In the genomic region with DNA sequence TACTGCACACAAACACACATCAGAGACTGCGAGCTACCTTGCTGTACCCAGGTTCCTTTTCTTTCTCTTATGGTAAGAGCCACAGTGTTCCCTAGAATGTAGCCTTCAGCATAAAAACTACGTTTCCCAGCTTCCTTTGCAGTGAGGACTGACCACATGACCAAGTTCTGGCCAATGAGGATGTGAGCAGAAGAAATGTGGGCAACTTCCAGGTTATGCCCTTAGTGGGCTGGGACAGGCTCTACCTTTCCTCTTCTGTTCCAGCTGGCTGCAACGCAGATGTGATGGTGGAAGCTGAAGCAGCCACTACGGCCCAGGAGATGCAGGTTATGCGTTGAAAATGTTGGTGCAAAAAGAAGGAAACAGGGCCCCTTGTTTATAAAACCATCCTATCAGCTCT, we compare ENCODE assay signal across 8 cellular contexts. TPM values are rescaled to one million over a fixed set of nuclear protein-coding genes. Genes with fewer than 3 reads are reported as not detected.
A peak's percentile ranks its signal among the peaks of the same experiment; 100 is the strongest.
DNase-seq lines count a peak whose midpoint lies in the region; ATAC-seq and TF ChIP-seq lines count a peak whose summit lies in the region.
"Had no signal": no experiment of that assay in that cellular context is flagged by ENCODE, and none has a peak within 500 bp of the region (broad histone marks: within the 10 kb centered on the region; RNA-seq: fewer than 3 reads in every experiment).

No MANE protein-coding gene starts in this region.

- H3K79me1 ChIP-seq in H9 (ENCODE audit: insufficient read depth, low read depth, low read length, poor library complexity, severe bottlenecking), result no peaks in the 10 kb centered on the region

- H3K9me3 Mint-ChIP-seq in H9, result no peaks in the 10 kb centered on the region

- H3K23me2 ChIP-seq in H9 (ENCODE audit: insufficient read length, low read depth, low read length, poor library complexity, severe bottlenecking), result peaks cover 5% of the 10 kb centered on the region

- WGBS in H9 (ENCODE audit: extremely low coverage, insufficient read length, low lambda C conversion rate), result no CpG with 5 or more reads among the region's 5 CpGs

- H3K18ac ChIP-seq in H9 (ENCODE audit: insufficient read length, low read depth, low read length), result no peak overlapping the region

- no peak overlapping the region for H3K9ac ChIP-seq in H9 (ENCODE audit: extremely low read depth, insufficient read length, low read length)
- H3K9ac ChIP-seq: KMS-11 had no signal

- H3K9me3 ChIP-seq in H9 (ENCODE audit: control insufficient read depth, low read depth, low read length) (no peaks in the 10 kb centered on the region), SJCRH30 (replicated peaks) (no peaks in the 10 kb centered on the region)

- DNase-seq in DMS53 (lab: John Stamatoyannopoulos, UW) (peak; percentile 64), H9 (peak; percentile 75), SJCRH30 (peak; percentile 54 to 64), left ventricle myocardium superior (no peak)

- no peak overlapping the region for H3K4ac ChIP-seq in H9 (ENCODE audit: low read depth, low read length)

- no peak overlapping the region for H3K27ac ChIP-seq in H9 (ENCODE audit: insufficient read length, low read depth, low read length)
- H3K27ac ChIP-seq in SJCRH30, result no peak overlapping the region
- H3K27ac ChIP-seq: KMS-11 had no signal

- no peak overlapping the region for H3K27ac Mint-ChIP-seq in H9

- no peaks in the 10 kb centered on the region for H3K79me2 ChIP-seq in H9 (ENCODE audit: insufficient read depth, low read length)

- no peaks in the 10 kb centered on the region for H3K4me1 ChIP-seq in H9 (ENCODE audit: insufficient read depth, low read length)
- no peaks in the 10 kb centered on the region for H3K4me1 ChIP-seq in SJCRH30

- H2BK15ac ChIP-seq in H9 (ENCODE audit: low read depth, low read length), result no peak overlapping the region

- TF ChIP-seq CTCF in H9 (conservative IDR thresholded peaks at IDR 0.05), result no peak

- no peak overlapping the region for H2BK5ac ChIP-seq in H9 (ENCODE audit: insufficient read length, low read length)

- H3K14ac ChIP-seq in H9 (ENCODE audit: insufficient read depth, low read length), result no peak overlapping the region

- H2AFZ ChIP-seq in H9 (ENCODE audit: low read length), result no peak overlapping the region

- no peak overlapping the region for H2AK5ac ChIP-seq in H9 (ENCODE audit: insufficient read length, low read length)

- H3K27me3 Mint-ChIP-seq in H9 (ENCODE audit: low read depth), result no peaks in the 10 kb centered on the region

- no peak overlapping the region for H4K5ac ChIP-seq in H9 (ENCODE audit: insufficient read length, low read depth, low read length)

- no peaks in the 10 kb centered on the region for H3K36me3 ChIP-seq in SJCRH30

- ATAC-seq in left ventricle myocardium superior (peak; percentile 41), HG02885 (IDR thresholded peaks at IDR 0.05; ENCODE audit: poor library complexity, unreplicated experiment) (no peak), GM18520 (IDR thresholded peaks at IDR 0.05; ENCODE audit: unreplicated experiment) (no peak), GM18868 (IDR thresholded peaks at IDR 0.05; ENCODE audit: unreplicated experiment) (no peak)

- H2BK120ac ChIP-seq in H9 (ENCODE audit: low read depth, low read length, poor library complexity, severe bottlenecking), result no peak overlapping the region

- no peak overlapping the region for H4K8ac ChIP-seq in H9 (replicated peaks; ENCODE audit: insufficient read length, low read depth, low read length)

- no peak overlapping the region for H2BK12ac ChIP-seq in H9 (ENCODE audit: insufficient read length, low read depth, low read length)

- H2BK20ac ChIP-seq in H9 (ENCODE audit: low read depth, low read length, poor library complexity, severe bottlenecking), result no peak overlapping the region

- H4K20me1 ChIP-seq in H9 (ENCODE audit: control insufficient read depth, insufficient read depth, insufficient read length), result no peaks in the 10 kb centered on the region

- no peak overlapping the region for H3K23ac ChIP-seq in H9 (ENCODE audit: insufficient read length, low read depth, low read length)

- intact Hi-C loops in left ventricle myocardium superior (cut with micrococcal nuclease), result no loop called here

- no peak overlapping the region for H3K4me3 Mint-ChIP-seq in H9

- no peak overlapping the region for H3K4me3 ChIP-seq in SJCRH30

- H3K4me1 Mint-ChIP-seq in H9, result no peaks in the 10 kb centered on the region

- H3K36me3 Mint-ChIP-seq in H9 (ENCODE audit: insufficient read depth in 1 of 3, low read depth in 3 of 3), result peaks cover 4 to 48% (median 40%) of the 10 kb centered on the region in 3 experiments; a peak in 6 of 7 replicates

- no peak overlapping the region for H3T11ph ChIP-seq in H9 (ENCODE audit: low read length)

- H4K91ac ChIP-seq in H9 (ENCODE audit: insufficient read length, low read depth, low read length), result no peak overlapping the region

- no peak overlapping the region for H3K4me2 ChIP-seq in H9 (ENCODE audit: insufficient read depth, insufficient read length, low read length)
- H3K4me2 ChIP-seq: KMS-11 had no signal

- no peak overlapping the region for H3K56ac ChIP-seq in H9 (ENCODE audit: insufficient read length, low read depth, low read length)

- H3K27me3 ChIP-seq in H9 (ENCODE audit: insufficient read depth, low read length), result no peaks in the 10 kb centered on the region
- H3K27me3 ChIP-seq in SJCRH30, result no peaks in the 10 kb centered on the region

RNA-seq across cellular contexts. Expression of gene VRK3, which starts 27.5 kb away (rescaled TPM):
- total RNA-seq in H9 (2021) (33.5 and 34.8 TPM in 2 replicates), left ventricle myocardium superior (22.8 TPM)
- 16.9 and 23.1 TPM in 2 replicates for total RNA-seq in SJCRH30 (2014; rRNA removed; shearing (Covaris generic))

RNA-seq across cellular contexts. Expression of gene ZNF473, which starts 28.1 kb away (rescaled TPM):
- 18.9 and 19.0 TPM in 2 replicates for total RNA-seq in H9 (2021)
- total RNA-seq in SJCRH30 (2014; rRNA removed; shearing (Covaris generic)), result 18.9 and 21.4 TPM in 2 replicates
- 3.6 TPM for total RNA-seq in left ventricle myocardium superior

RNA-seq across cellular contexts. Expression of gene SIGLEC11, which starts 36.7 kb away (rescaled TPM):
- total RNA-seq in H9 (2021) (not detected in 2 replicates), left ventricle myocardium superior (0.59 TPM)
- total RNA-seq in SJCRH30 (2014; rRNA removed; shearing (Covaris generic)), result 2.7 and 4.5 TPM in 2 replicates
